In genomic region chr16:89912143-89912542, GRCh38 we compare ENCODE assay signal across 18 cellular contexts. TPM values are rescaled to one million over a fixed set of nuclear protein-coding genes. Genes with fewer than 3 reads are reported as not detected.
DNase-seq lines count a peak whose midpoint lies in the region; ATAC-seq, FAIRE-seq and TF ChIP-seq lines count a peak whose summit lies in the region.
"Had no signal": no experiment of that assay in that cellular context is flagged by ENCODE, and none has a peak within 500 bp of the region (broad histone marks: within the 10 kb centered on the region; RNA-seq: fewer than 3 reads in every experiment).

No MANE protein-coding gene starts in this region.

- H3K4me2 ChIP-seq in HepG2 (ENCODE audit: low read depth, low read length): no peak overlapping the region
- H3K4me2 ChIP-seq in GM12878 (ENCODE audit: control insufficient read depth, insufficient read depth): no peak overlapping the region

- no peak for TF ChIP-seq RAD21 in HepG2 (CRISPR knock-in tag; IDR thresholded peaks at IDR 0.05)
- no peak for TF ChIP-seq RAD21 in GM12878 (IDR thresholded peaks at IDR 0.05; ENCODE audit: insufficient read depth, low read depth, low read length)

- WGBS in HepG2 (ENCODE audit: low lambda C conversion rate): 98% methylated on average over 12 of the region's 13 CpGs
- WGBS in right lobe of liver (ENCODE audit: insufficient coverage, low coverage, low lambda C conversion rate, missing lambda C conversion rate): 89% methylated on average over 5 of the region's 13 CpGs
- WGBS in GM12878 (ENCODE audit: insufficient coverage, insufficient replicate concordance, low lambda C conversion rate, missing lambda C conversion rate): 85% methylated on average over 13 of the region's 13 CpGs

- H3K27ac ChIP-seq in HepG2 (ENCODE audit: extremely low read length, insufficient read depth, low read length) (no peak overlapping the region), right lobe of liver (no peak overlapping the region), GM12878 (ENCODE audit: control insufficient read depth, insufficient read depth) (no peak overlapping the region), brain microvascular endothelial cell (no peak overlapping the region)
- H3K27ac ChIP-seq: BLaER1 treated with 17β-estradiol and CSF1 and Interleukin-3, amounts not matched to agents 10 nM and 100 nM had no signal

- intact Hi-C loops in HepG2 (cut with micrococcal nuclease; ENCODE audit: unreplicated experiment): no loop called here
- intact Hi-C loops in right lobe of liver (cut with DNase I): no loop called here
- intact Hi-C loops in GM12878 (cut with micrococcal nuclease; ENCODE audit: unreplicated experiment): loop anchor here (10.0 kb wide), 1 partner anchor 207 kb away; the partner anchor contains the start of gene SPATA2L

- H3K9me3 ChIP-seq in HepG2 (ENCODE audit: low read length) (no peaks in the 10 kb centered on the region), right lobe of liver (no peaks in the 10 kb centered on the region), GM12878 (replicated peaks; ENCODE audit: control insufficient read depth, insufficient read depth, low read length) (no peaks in the 10 kb centered on the region; the same call in 2 of the 3 replicates)
- H3K9me3 ChIP-seq: HAP-1 had no signal

- H4K20me1 ChIP-seq in HepG2 (ENCODE audit: insufficient read depth, low read length) (no peaks in the 10 kb centered on the region; the same call in 1 of the 2 replicates), GM12878 (ENCODE audit: control insufficient read depth, insufficient read depth) (no peaks in the 10 kb centered on the region; the same call in 1 of the 2 replicates)

- in situ Hi-C loops in HepG2 (cut with HindIII; ENCODE audit: extremely low pct_ligation_motif_present, low pct_unique_long_range_greater_than_20kb) (no loop called here), GM12878 (cut with MboI) (no loop called here), brain microvascular endothelial cell (cut with HindIII; ENCODE audit: low pct_ligation_motif_present, low sequenced_read_pairs) (no loop called here)

- TF ChIP-seq POLR2A in HepG2 (IDR thresholded peaks at IDR 0.05; ENCODE audit: insufficient read depth in 1 of 2, low read depth in 2 of 2, low read length in 2 of 2) (no peak), right lobe of liver (IDR thresholded peaks at IDR 0.05) (no peak), GM12878 (IDR thresholded peaks at IDR 0.05; ENCODE audit: low read depth, low read length) (peak; percentile 42; the same call in 1 of the 2 replicates)

- no peak overlapping the region for H2AFZ ChIP-seq in HepG2 (ENCODE audit: low read length)
- no peak overlapping the region for H2AFZ ChIP-seq in GM12878 (ENCODE audit: control insufficient read depth, low read depth, low read length)

- H3K36me3 ChIP-seq in HepG2 (replicated peaks in 1 of 2; ENCODE audit: control insufficient read depth in 1 of 2, insufficient read depth in 2 of 2, low read length in 2 of 2) (peaks cover 3 to 12% of the 10 kb centered on the region in 2 experiments), right lobe of liver (peaks cover 0 to 11% (median 4%) of the 10 kb centered on the region in 4 donors), GM12878 (ENCODE audit: control insufficient read depth in 2 of 2, insufficient read depth in 2 of 2, low read length in 1 of 2) (peaks cover 5 to 10% of the 10 kb centered on the region in 2 experiments), brain microvascular endothelial cell (replicated peaks) (peaks cover 41% of the 10 kb centered on the region)

- DNase-seq in HepG2 (ENCODE audit: low spot score) (no peak), right lobe of liver (no peak), GM12878 (ENCODE audit: low read depth, low spot score) (no peak), omental fat pad (ENCODE audit: low spot score) (no peak), brain microvascular endothelial cell (no peak), NCI-H345 (lab: John Stamatoyannopoulos, UW) (no peak)
- DNase-seq in stimulated activated naive CD4-positive, alpha-beta T cell (lab: John Stamatoyannopoulos, UW): no peak
- DNase-seq: 8988T; Calu3; CD4-positive, CD25-positive, alpha-beta regulatory T cell; DMS 273 treated with DMSO at 0.1 percent for 48 hours; HFFc6; KBM-7 had no signal

- no peaks in the 10 kb centered on the region for H3K79me2 ChIP-seq in HepG2 (ENCODE audit: insufficient read depth, low read length)
- H3K79me2 ChIP-seq in GM12878 (ENCODE audit: control insufficient read depth, insufficient read depth, low read length): no peaks in the 10 kb centered on the region

- H3K9ac ChIP-seq in HepG2 (ENCODE audit: insufficient read depth, low read depth, low read length): no peak overlapping the region
- no peak overlapping the region for H3K9ac ChIP-seq in GM12878 (ENCODE audit: control insufficient read depth, insufficient read depth, low read length)

- ATAC-seq in HepG2 (no peak), right lobe of liver (no peak), GM12878 (no peak), omental fat pad (ENCODE audit: low FRiP score) (peak; percentile 1)

- POLR2A ChIA-PET in HepG2 (lab: Yijun Ruan, JAX) (interaction anchor here (8.1 kb wide), 1 partner anchor 11 kb away, joined by 78 read pairs; the partner anchor contains the start of gene TUBB3), GM12878 (lab: Charles Lee) (no interaction called here)

- H3K27me3 ChIP-seq in HepG2 (ENCODE audit: control insufficient read depth in 1 of 2, insufficient read depth in 2 of 2, low read length in 2 of 2) (no peaks in the 10 kb centered on the region), right lobe of liver (no peaks in the 10 kb centered on the region), GM12878 (replicated peaks in 1 of 2; ENCODE audit: control insufficient read depth in 2 of 2, insufficient read depth in 2 of 2, low read length in 1 of 2) (no peaks in the 10 kb centered on the region), brain microvascular endothelial cell (replicated peaks) (no peaks in the 10 kb centered on the region)
- H3K27me3 ChIP-seq: BLaER1 treated with 17β-estradiol and CSF1 and Interleukin-3, amounts not matched to agents 10 nM and 100 nM had no signal

- TF ChIP-seq CTCF in HepG2 (CRISPR knock-in tag; IDR thresholded peaks at IDR 0.05) (no peak), right lobe of liver (IDR thresholded peaks at IDR 0.05) (no peak), GM12878 (IDR thresholded peaks at IDR 0.05 in 2 of 3, conservative IDR thresholded peaks at IDR 0.05 in 1 of 3; ENCODE audit: control insufficient read depth in 2 of 3, extremely low read depth in 1 of 3, insufficient read depth in 1 of 3, low read depth in 3 of 3, low read length in 3 of 3) (no peak), omental fat pad (IDR thresholded peaks at IDR 0.05) (no peak), brain microvascular endothelial cell (IDR thresholded peaks at IDR 0.05; ENCODE audit: low read depth, low read length, missing control alignments) (no peak)

- TF ChIP-seq EP300 in HepG2 (IDR thresholded peaks at IDR 0.05; ENCODE audit: low read depth in 2 of 2, low read length in 2 of 2): no peak
- no peak for TF ChIP-seq EP300 in HepG2 (CRISPR knock-in tag; IDR thresholded peaks at IDR 0.05; ENCODE audit: borderline replicate concordance)
- no peak for TF ChIP-seq EP300 in GM12878 (IDR thresholded peaks at IDR 0.05; ENCODE audit: borderline replicate concordance in 1 of 2, control insufficient read depth in 1 of 2, low read depth in 2 of 2, low read length in 2 of 2)

- CTCF ChIA-PET in HepG2 (lab: Yijun Ruan, JAX; ENCODE audit: low intra/inter-chr PET ratio, low total read pairs) (no interaction called here), GM12878 (lab: Yijun Ruan, JAX) (no interaction called here)

- RAD21 ChIA-PET in GM12878 (lab: Charles Lee; ENCODE audit: unreplicated experiment): no interaction called here

- FAIRE-seq in HepG2 (lab: Jason Lieb, UNC) (no peak), GM12878 (lab: Jason Lieb, UNC) (no peak)
- FAIRE-seq: GM19239, H1, HTR-8/SVneo had no signal

- peaks cover 38% of the 10 kb centered on the region for H3K4me1 ChIP-seq in HepG2 (ENCODE audit: insufficient read depth, low read length)
- no peaks in the 10 kb centered on the region for H3K4me1 ChIP-seq in right lobe of liver
- H3K4me1 ChIP-seq in GM12878 (ENCODE audit: control insufficient read depth, insufficient read depth, low read length): 0 out of 2 replicates have a peak, but pooled peaks cover under 1% of the 10 kb centered on the region
- H3K4me1 ChIP-seq: HAP-1 had no signal

- BruUV-seq in HepG2 (replicated peaks; lab: Mats Ljungman, UMichigan) (no TSS peak), GM12878 (replicated peaks; lab: Mats Ljungman, UMichigan) (no TSS peak)

- H3K4me3 ChIP-seq in HepG2 (replicated peaks in 1 of 3; ENCODE audit: insufficient read depth in 1 of 3, low read depth in 2 of 3, low read length in 3 of 3): no peak overlapping the region
- no peak overlapping the region for H3K4me3 ChIP-seq in right lobe of liver
- H3K4me3 ChIP-seq in GM12878: no peak overlapping the region
- H3K4me3 ChIP-seq in brain microvascular endothelial cell (ENCODE audit: low read depth, low read length): no peak overlapping the region
- H3K4me3 ChIP-seq: BLaER1 treated with 17β-estradiol and CSF1 and Interleukin-3, amounts not matched to agents 10 nM and 100 nM; HAP-1 had no signal

- SMC1A ChIA-PET in GM12878 (lab: Charles Lee; ENCODE audit: uncharacterized antibody, unreplicated experiment): no interaction called here

RNA-seq across cellular contexts. Expression of gene MC1R, which starts 6.5 kb away (rescaled TPM):
- total RNA-seq in HepG2 (2016; rRNA removed; fragmentation: Illumina TruSeq; extraction: Trizol): 7.2 and 9.1 TPM in 2 replicates
- 3.5 and 3.7 TPM in 2 replicates for total RNA-seq in HepG2 (2016; cell fraction: cytosol; rRNA removed; fragmentation: Illumina TruSeq; extraction: Trizol; ENCODE audit: low read depth)
- 8.1 and 8.7 TPM in 2 replicates for total RNA-seq in HepG2 (2016; cell fraction: insoluble cytoplasmic fraction; rRNA removed; fragmentation: Illumina TruSeq; extraction: Trizol)
- 8.1 and 9.5 TPM in 2 replicates for total RNA-seq in HepG2 (2016; cell fraction: membrane; rRNA removed; fragmentation: Illumina TruSeq; extraction: Trizol)
- total RNA-seq in HepG2 (2016; cell fraction: nucleus; rRNA removed; fragmentation: Illumina TruSeq; extraction: Trizol): 7.2 and 7.7 TPM in 2 replicates
- polyA plus RNA-seq in HepG2 (2011; rRNA removed): 14.8 and 20.0 TPM in 2 replicates
- polyA plus RNA-seq in HepG2 (2011; cell fraction: cytosol; rRNA removed): 14.8 and 18.9 TPM in 2 replicates
- 89.3 and 96.4 TPM in 2 replicates for polyA plus RNA-seq in HepG2 (2011; cell fraction: nucleus; rRNA removed)
- 6.5 and 12.0 TPM in 2 replicates for polyA plus RNA-seq in HepG2 (2012)
- 2.9 and 3.1 TPM in 2 replicates for polyA plus RNA-seq in HepG2 (2016; cell fraction: cytosol; fragmentation: Illumina TruSeq; extraction: Trizol; ENCODE audit: low read depth)
- 6.7 and 7.1 TPM in 2 replicates for polyA plus RNA-seq in HepG2 (2016; cell fraction: insoluble cytoplasmic fraction; fragmentation: Illumina TruSeq; extraction: Trizol; ENCODE audit: low read depth)
- polyA plus RNA-seq in HepG2 (2016; cell fraction: membrane; fragmentation: Illumina TruSeq; extraction: Trizol; ENCODE audit: low read depth): 6.5 and 7.5 TPM in 2 replicates
- polyA plus RNA-seq in HepG2 (2016; cell fraction: nucleus; fragmentation: Illumina TruSeq; extraction: Trizol; ENCODE audit: insufficient read depth, low read depth): 17.7 and 19.3 TPM in 2 replicates
- polyA minus RNA-seq in HepG2 (2011; rRNA and poly(A)+ RNA removed; ENCODE audit: low replicate concordance): 23.7 and 30.7 TPM in 2 replicates
- 5.4 and 5.5 TPM in 2 replicates for polyA minus RNA-seq in HepG2 (2011; cell fraction: cytosol; rRNA and poly(A)+ RNA removed)
- 16.0 and 17.0 TPM in 2 replicates for polyA minus RNA-seq in HepG2 (2011; cell fraction: nucleus; rRNA and poly(A)+ RNA removed)
- 1 to 10 TPM in 2 of 6 experiments, under 1 TPM in 4; 0.31 to 1.6 (median 0.77) TPM for total RNA-seq in right lobe of liver
- total RNA-seq in GM12878 (2013; cell fraction: nucleolus; rRNA removed): 8.0 and 12.8 TPM in 2 replicates
- total RNA-seq in GM12878 (2014; rRNA removed): 0.60 and 0.62 TPM in 2 replicates
- 0.28 and 0.40 TPM in 2 replicates for total RNA-seq in GM12878 (2014; rRNA removed; fragmentation: Illumina TruSeq; extraction: Trizol)
- total RNA-seq in GM12878 (2021): 0.72 and 1.3 TPM in 2 replicates
- 0.55 TPM for polyA plus RNA-seq in GM12878 (2011; ENCODE audit: low read depth)
- 0.68 and 1.0 TPM in 2 replicates for polyA plus RNA-seq in GM12878 (2011; rRNA removed)
- 1.3 and 1.5 TPM in 2 replicates for polyA plus RNA-seq in GM12878 (2011; cell fraction: cytosol; rRNA removed)
- polyA plus RNA-seq in GM12878 (2011; cell fraction: nucleus; rRNA removed): 11.5 and 15.2 TPM in 2 replicates
- 0.44 and 1.2 TPM in 2 replicates for polyA plus RNA-seq in GM12878 (2012)
- polyA plus RNA-seq in GM12878 (2014; fragmentation: Illumina TruSeq; extraction: Trizol): 0.50 TPM in 1 of 2 replicates, not detected in the other
- polyA plus RNA-seq in GM12878 (2014; fragmentation: Nextera tagmentation; extraction: Ambion mirVana): under 1 TPM; 0.06 to 0.07 TPM
- 1.8 and 2.3 TPM in 2 replicates for polyA plus RNA-seq in GM12878 (2014; rRNA removed)
- under 1 TPM; 0.18 to 0.40 TPM for polyA plus RNA-seq in GM12878 (2016; fragmentation: Nextera tagmentation; extraction: Ambion mirVana)
- polyA minus RNA-seq in GM12878 (2011; rRNA and poly(A)+ RNA removed): 1.8 and 2.8 TPM in 2 replicates
- polyA minus RNA-seq in GM12878 (2011; cell fraction: cytosol; rRNA and poly(A)+ RNA removed): 0.40 and 1.4 TPM in 2 replicates
- polyA minus RNA-seq in GM12878 (2011; cell fraction: nucleus; rRNA and poly(A)+ RNA removed): 1.8 and 4.1 TPM in 2 replicates
- 1 to 10 TPM; 2.5 to 7.4 (median 6.0) TPM for total RNA-seq in omental fat pad

RNA-seq across cellular contexts. Expression of gene TUBB3, which starts 11.0 kb away (rescaled TPM):
- total RNA-seq in HepG2 (2016; rRNA removed; fragmentation: Illumina TruSeq; extraction: Trizol) (161 and 185 TPM in 2 replicates), right lobe of liver (under 1 TPM in 4 of 6 experiments, not detected in 2; 0.13 to 0.86 (median 0.36) TPM), GM12878 (2014; rRNA removed) (1.3 and 1.6 TPM in 2 replicates), GM12878 (2014; rRNA removed; fragmentation: Illumina TruSeq; extraction: Trizol) (0.49 and 0.69 TPM in 2 replicates), GM12878 (2021) (1.6 and 2.3 TPM in 2 replicates), omental fat pad (10 to 100 TPM in 2 of 4 donors, 1 to 10 TPM in 2; 2.8 to 34.9 (median 10.5) TPM)
- 94.2 and 96.8 TPM in 2 replicates for total RNA-seq in HepG2 (2016; cell fraction: cytosol; rRNA removed; fragmentation: Illumina TruSeq; extraction: Trizol; ENCODE audit: low read depth)
- 145 and 195 TPM in 2 replicates for total RNA-seq in HepG2 (2016; cell fraction: insoluble cytoplasmic fraction; rRNA removed; fragmentation: Illumina TruSeq; extraction: Trizol)
- 140 and 142 TPM in 2 replicates for total RNA-seq in HepG2 (2016; cell fraction: membrane; rRNA removed; fragmentation: Illumina TruSeq; extraction: Trizol)
- 81.3 and 94.7 TPM in 2 replicates for total RNA-seq in HepG2 (2016; cell fraction: nucleus; rRNA removed; fragmentation: Illumina TruSeq; extraction: Trizol)
- polyA plus RNA-seq in HepG2 (2011; rRNA removed) (110 and 152 TPM in 2 replicates), GM12878 (2011; rRNA removed) (0.19 and 0.58 TPM in 2 replicates), GM12878 (2014; fragmentation: Illumina TruSeq; extraction: Trizol) (0.32 TPM in 1 of 2 replicates, not detected in the other), GM12878 (2014; fragmentation: Nextera tagmentation; extraction: Ambion mirVana) (under 1 TPM in 1 of 2 experiments, not detected in 1; 0.09 TPM), GM12878 (2014; rRNA removed) (0.50 and 0.86 TPM in 2 replicates), GM12878 (2016; fragmentation: Nextera tagmentation; extraction: Ambion mirVana) (1 to 10 TPM; 1.3 to 2.5 TPM)
- polyA plus RNA-seq in HepG2 (2011; cell fraction: cytosol; rRNA removed): 84.2 and 120 TPM in 2 replicates
- 168 and 179 TPM in 2 replicates for polyA plus RNA-seq in HepG2 (2011; cell fraction: nucleus; rRNA removed)
- polyA plus RNA-seq in HepG2 (2012): 45.2 and 119 TPM in 2 replicates
- 63.1 and 64.3 TPM in 2 replicates for polyA plus RNA-seq in HepG2 (2016; cell fraction: cytosol; fragmentation: Illumina TruSeq; extraction: Trizol; ENCODE audit: low read depth)
- polyA plus RNA-seq in HepG2 (2016; cell fraction: insoluble cytoplasmic fraction; fragmentation: Illumina TruSeq; extraction: Trizol; ENCODE audit: low read depth): 127 and 159 TPM in 2 replicates
- polyA plus RNA-seq in HepG2 (2016; cell fraction: membrane; fragmentation: Illumina TruSeq; extraction: Trizol; ENCODE audit: low read depth): 87.3 and 99.0 TPM in 2 replicates
- 138 and 154 TPM in 2 replicates for polyA plus RNA-seq in HepG2 (2016; cell fraction: nucleus; fragmentation: Illumina TruSeq; extraction: Trizol; ENCODE audit: insufficient read depth, low read depth)
- polyA minus RNA-seq in HepG2 (2011; rRNA and poly(A)+ RNA removed; ENCODE audit: low replicate concordance): 34.9 and 340 TPM in 2 replicates
- polyA minus RNA-seq in HepG2 (2011; cell fraction: cytosol; rRNA and poly(A)+ RNA removed): 99.4 and 107 TPM in 2 replicates
- polyA minus RNA-seq in HepG2 (2011; cell fraction: nucleus; rRNA and poly(A)+ RNA removed): 34.8 and 42.6 TPM in 2 replicates
- total RNA-seq in GM12878 (2013; cell fraction: nucleolus; rRNA removed): 1.7 TPM in 1 of 2 replicates, not detected in the other
- polyA plus RNA-seq in GM12878 (2011; ENCODE audit: low read depth): 0.29 TPM
- 0.52 and 1.0 TPM in 2 replicates for polyA plus RNA-seq in GM12878 (2011; cell fraction: cytosol; rRNA removed)
- polyA plus RNA-seq in GM12878 (2011; cell fraction: nucleus; rRNA removed): 1.8 TPM in 2 replicates
- polyA plus RNA-seq in GM12878 (2012): 1.0 and 1.3 TPM in 2 replicates
- polyA minus RNA-seq in GM12878 (2011; rRNA and poly(A)+ RNA removed): 0.51 and 1.4 TPM in 2 replicates
- 0.67 TPM in 1 of 2 replicates, not detected in the other for polyA minus RNA-seq in GM12878 (2011; cell fraction: cytosol; rRNA and poly(A)+ RNA removed)
- polyA minus RNA-seq in GM12878 (2011; cell fraction: nucleus; rRNA and poly(A)+ RNA removed): 0.60 TPM in 1 of 2 replicates, not detected in the other

RNA-seq across cellular contexts. Expression of gene DEF8, which starts 36.4 kb away (rescaled TPM):
- total RNA-seq in HepG2 (2016; rRNA removed; fragmentation: Illumina TruSeq; extraction: Trizol) (98.5 and 107 TPM in 2 replicates), right lobe of liver (10 to 100 TPM; 16.7 to 44.1 (median 20.7) TPM), GM12878 (2014; rRNA removed) (88.3 and 98.2 TPM in 2 replicates), GM12878 (2014; rRNA removed; fragmentation: Illumina TruSeq; extraction: Trizol) (35.3 and 38.6 TPM in 2 replicates), GM12878 (2021) (63.8 and 72.1 TPM in 2 replicates), omental fat pad (10 to 100 TPM; 57.2 to 94.4 (median 80.6) TPM)
- total RNA-seq in HepG2 (2016; cell fraction: cytosol; rRNA removed; fragmentation: Illumina TruSeq; extraction: Trizol; ENCODE audit: low read depth): 134 and 176 TPM in 2 replicates
- total RNA-seq in HepG2 (2016; cell fraction: insoluble cytoplasmic fraction; rRNA removed; fragmentation: Illumina TruSeq; extraction: Trizol): 103 and 113 TPM in 2 replicates
- 127 and 160 TPM in 2 replicates for total RNA-seq in HepG2 (2016; cell fraction: membrane; rRNA removed; fragmentation: Illumina TruSeq; extraction: Trizol)
- 48.8 and 61.5 TPM in 2 replicates for total RNA-seq in HepG2 (2016; cell fraction: nucleus; rRNA removed; fragmentation: Illumina TruSeq; extraction: Trizol)
- polyA plus RNA-seq in HepG2 (2011; rRNA removed) (98.2 and 108 TPM in 2 replicates), GM12878 (2011; rRNA removed) (14.4 and 27.9 TPM in 2 replicates), GM12878 (2014; fragmentation: Illumina TruSeq; extraction: Trizol) (13.5 and 28.8 TPM in 2 replicates), GM12878 (2014; fragmentation: Nextera tagmentation; extraction: Ambion mirVana) (10 to 100 TPM; 17.0 to 33.5 TPM), GM12878 (2014; rRNA removed) (80.6 and 124 TPM in 2 replicates), GM12878 (2016; fragmentation: Nextera tagmentation; extraction: Ambion mirVana) (10 to 100 TPM; 63.2 to 64.1 TPM)
- 100 and 138 TPM in 2 replicates for polyA plus RNA-seq in HepG2 (2011; cell fraction: cytosol; rRNA removed)
- 490 and 545 TPM in 2 replicates for polyA plus RNA-seq in HepG2 (2011; cell fraction: nucleus; rRNA removed)
- 37.2 and 56.0 TPM in 2 replicates for polyA plus RNA-seq in HepG2 (2012)
- 170 and 205 TPM in 2 replicates for polyA plus RNA-seq in HepG2 (2016; cell fraction: cytosol; fragmentation: Illumina TruSeq; extraction: Trizol; ENCODE audit: low read depth)
- 116 and 132 TPM in 2 replicates for polyA plus RNA-seq in HepG2 (2016; cell fraction: insoluble cytoplasmic fraction; fragmentation: Illumina TruSeq; extraction: Trizol; ENCODE audit: low read depth)
- polyA plus RNA-seq in HepG2 (2016; cell fraction: membrane; fragmentation: Illumina TruSeq; extraction: Trizol; ENCODE audit: low read depth): 126 and 153 TPM in 2 replicates
- 123 and 136 TPM in 2 replicates for polyA plus RNA-seq in HepG2 (2016; cell fraction: nucleus; fragmentation: Illumina TruSeq; extraction: Trizol; ENCODE audit: insufficient read depth, low read depth)
- polyA minus RNA-seq in HepG2 (2011; rRNA and poly(A)+ RNA removed; ENCODE audit: low replicate concordance): 22.3 and 116 TPM in 2 replicates
- 31.8 and 36.4 TPM in 2 replicates for polyA minus RNA-seq in HepG2 (2011; cell fraction: cytosol; rRNA and poly(A)+ RNA removed)
- 46.0 and 51.1 TPM in 2 replicates for polyA minus RNA-seq in HepG2 (2011; cell fraction: nucleus; rRNA and poly(A)+ RNA removed)
- total RNA-seq in GM12878 (2013; cell fraction: nucleolus; rRNA removed): 34.0 and 49.6 TPM in 2 replicates
- 27.4 TPM for polyA plus RNA-seq in GM12878 (2011; ENCODE audit: low read depth)
- polyA plus RNA-seq in GM12878 (2011; cell fraction: cytosol; rRNA removed): 53.1 and 56.5 TPM in 2 replicates
- 93.4 and 142 TPM in 2 replicates for polyA plus RNA-seq in GM12878 (2011; cell fraction: nucleus; rRNA removed)
- 26.0 and 37.6 TPM in 2 replicates for polyA plus RNA-seq in GM12878 (2012)
- 19.9 and 23.1 TPM in 2 replicates for polyA minus RNA-seq in GM12878 (2011; rRNA and poly(A)+ RNA removed)
- polyA minus RNA-seq in GM12878 (2011; cell fraction: cytosol; rRNA and poly(A)+ RNA removed): 14.2 and 15.2 TPM in 2 replicates
- polyA minus RNA-seq in GM12878 (2011; cell fraction: nucleus; rRNA and poly(A)+ RNA removed): 9.8 and 24.4 TPM in 2 replicates

RNA-seq across cellular contexts. Expression of gene TCF25, which starts 38.8 kb away (rescaled TPM):
- 98.4 and 138 TPM in 2 replicates for total RNA-seq in HepG2 (2016; rRNA removed; fragmentation: Illumina TruSeq; extraction: Trizol)
- total RNA-seq in HepG2 (2016; cell fraction: cytosol; rRNA removed; fragmentation: Illumina TruSeq; extraction: Trizol; ENCODE audit: low read depth): 70.6 and 87.2 TPM in 2 replicates
- 75.7 and 144 TPM in 2 replicates for total RNA-seq in HepG2 (2016; cell fraction: insoluble cytoplasmic fraction; rRNA removed; fragmentation: Illumina TruSeq; extraction: Trizol)
- 50.6 and 58.6 TPM in 2 replicates for total RNA-seq in HepG2 (2016; cell fraction: membrane; rRNA removed; fragmentation: Illumina TruSeq; extraction: Trizol)
- total RNA-seq in HepG2 (2016; cell fraction: nucleus; rRNA removed; fragmentation: Illumina TruSeq; extraction: Trizol): 110 and 124 TPM in 2 replicates
- 206 and 274 TPM in 2 replicates for polyA plus RNA-seq in HepG2 (2011; rRNA removed)
- polyA plus RNA-seq in HepG2 (2011; cell fraction: cytosol; rRNA removed): 65.2 and 80.6 TPM in 2 replicates
- polyA plus RNA-seq in HepG2 (2011; cell fraction: nucleus; rRNA removed): 1,625 and 1,754 TPM in 2 replicates
- polyA plus RNA-seq in HepG2 (2012): 188 and 209 TPM in 2 replicates
- 17.8 and 22.1 TPM in 2 replicates for polyA plus RNA-seq in HepG2 (2016; cell fraction: cytosol; fragmentation: Illumina TruSeq; extraction: Trizol; ENCODE audit: low read depth)
- 69.5 and 77.6 TPM in 2 replicates for polyA plus RNA-seq in HepG2 (2016; cell fraction: insoluble cytoplasmic fraction; fragmentation: Illumina TruSeq; extraction: Trizol; ENCODE audit: low read depth)
- 24.7 and 32.6 TPM in 2 replicates for polyA plus RNA-seq in HepG2 (2016; cell fraction: membrane; fragmentation: Illumina TruSeq; extraction: Trizol; ENCODE audit: low read depth)
- 312 and 330 TPM in 2 replicates for polyA plus RNA-seq in HepG2 (2016; cell fraction: nucleus; fragmentation: Illumina TruSeq; extraction: Trizol; ENCODE audit: insufficient read depth, low read depth)
- 107 and 121 TPM in 2 replicates for polyA minus RNA-seq in HepG2 (2011; rRNA and poly(A)+ RNA removed; ENCODE audit: low replicate concordance)
- 35.2 and 43.3 TPM in 2 replicates for polyA minus RNA-seq in HepG2 (2011; cell fraction: cytosol; rRNA and poly(A)+ RNA removed)
- 166 and 179 TPM in 2 replicates for polyA minus RNA-seq in HepG2 (2011; cell fraction: nucleus; rRNA and poly(A)+ RNA removed)
- total RNA-seq in right lobe of liver: 10 to 100 TPM; 66.6 to 91.6 (median 77.9) TPM
- 211 and 247 TPM in 2 replicates for total RNA-seq in GM12878 (2013; cell fraction: nucleolus; rRNA removed)
- 92.1 and 102 TPM in 2 replicates for total RNA-seq in GM12878 (2014; rRNA removed)
- total RNA-seq in GM12878 (2014; rRNA removed; fragmentation: Illumina TruSeq; extraction: Trizol): 47.1 and 52.7 TPM in 2 replicates
- 110 and 130 TPM in 2 replicates for total RNA-seq in GM12878 (2021)
- polyA plus RNA-seq in GM12878 (2011; ENCODE audit: low read depth): 79.7 TPM
- polyA plus RNA-seq in GM12878 (2011; rRNA removed): 70.2 and 87.7 TPM in 2 replicates
- 92.9 and 118 TPM in 2 replicates for polyA plus RNA-seq in GM12878 (2011; cell fraction: cytosol; rRNA removed)
- 274 and 357 TPM in 2 replicates for polyA plus RNA-seq in GM12878 (2011; cell fraction: nucleus; rRNA removed)
- polyA plus RNA-seq in GM12878 (2012): 148 and 213 TPM in 2 replicates
- 42.7 and 82.1 TPM in 2 replicates for polyA plus RNA-seq in GM12878 (2014; fragmentation: Illumina TruSeq; extraction: Trizol)
- 10 to 100 TPM in 1 of 2 experiments, 1 to 10 TPM in 1; 8.4 to 22.5 TPM for polyA plus RNA-seq in GM12878 (2014; fragmentation: Nextera tagmentation; extraction: Ambion mirVana)
- polyA plus RNA-seq in GM12878 (2014; rRNA removed): 119 and 124 TPM in 2 replicates
- 10 to 100 TPM; 91.1 to 96.6 TPM for polyA plus RNA-seq in GM12878 (2016; fragmentation: Nextera tagmentation; extraction: Ambion mirVana)
- 51.9 and 78.2 TPM in 2 replicates for polyA minus RNA-seq in GM12878 (2011; rRNA and poly(A)+ RNA removed)
- polyA minus RNA-seq in GM12878 (2011; cell fraction: cytosol; rRNA and poly(A)+ RNA removed): 28.9 and 36.4 TPM in 2 replicates
- 46.1 and 78.6 TPM in 2 replicates for polyA minus RNA-seq in GM12878 (2011; cell fraction: nucleus; rRNA and poly(A)+ RNA removed)
- total RNA-seq in omental fat pad: 100 to 1,000 TPM; 123 to 202 (median 160) TPM

Comparison
In these comparisons a context has a peak if more than half of its experiments do, and no peak if none do; other contexts are left out.
1. Of the 75 proteins assayed by ChIP-seq in both HepG2 and GM12878: peak only in HepG2: none; only in GM12878: POLR2A; in both: none; in neither: 74.